ENCODE assay signal across 8 cellular contexts in genomic region chr22:45310331-45311032, GRCh38.
DNase-seq lines count a peak whose midpoint lies in the region; ATAC-seq and TF ChIP-seq lines count a peak whose summit lies in the region.

No MANE protein-coding gene starts in this region.

- H3K4me3 ChIP-seq in GM12875 (ENCODE audit: low read depth, low read length): peak overlapping the region; percentile 81
- peak overlapping the region; percentile 80 for H3K4me3 ChIP-seq in SU-DHL-6 (ENCODE audit: insufficient read depth, low read length, poor library complexity, severe bottlenecking)
- peak overlapping the region; percentile 74 for H3K4me3 ChIP-seq in epithelial cell of esophagus (ENCODE audit: low read length)
- peak overlapping the region; percentile 76 to 99 for H3K4me3 ChIP-seq in neutrophil (ENCODE audit: low read depth in 1 of 2, low read length in 1 of 2)

- DNase-seq in epithelial cell of esophagus (ENCODE audit: low read depth) (no peak), NOMO-1 treated with dmso at 0.1 percent for 144 hours (lab: John Stamatoyannopoulos, UW; ENCODE audit: unreplicated experiment) (no peak), cerebellar nuclear complex (lab: John Stamatoyannopoulos, UW) (no peak)

- H3K9me3 ChIP-seq in SU-DHL-6 (ENCODE audit: insufficient read depth, low read length) (no peaks in the 10 kb centered on the region), neutrophil (no peaks in the 10 kb centered on the region)

- H3F3A ChIP-seq in SU-DHL-6 (ENCODE audit: insufficient read depth): no peaks in the 10 kb centered on the region

- H3K79me2 ChIP-seq in SU-DHL-6 (ENCODE audit: insufficient read depth, low read length): peaks cover 6% of the 10 kb centered on the region; the same call in 1 of the 2 replicates

- H3K36me3 ChIP-seq in SU-DHL-6 (ENCODE audit: low read length): no peaks in the 10 kb centered on the region
- no peaks in the 10 kb centered on the region for H3K36me3 ChIP-seq in neutrophil

- H4K20me1 ChIP-seq in SU-DHL-6 (ENCODE audit: low read depth, low read length): no peaks in the 10 kb centered on the region

- peak overlapping the region; percentile 39 for H2AFZ ChIP-seq in SU-DHL-6 (ENCODE audit: low read depth, low read length, severe bottlenecking)

- H3K27me3 ChIP-seq in SU-DHL-6 (ENCODE audit: low read length) (no peaks in the 10 kb centered on the region), neutrophil (no peaks in the 10 kb centered on the region)

- H3K27ac ChIP-seq in SU-DHL-6 (ENCODE audit: low read depth, low read length): peak overlapping the region; percentile 42; the same call in 1 of the 2 replicates
- peak overlapping the region; percentile 93 for H3K27ac ChIP-seq in neutrophil

- ATAC-seq in GM18873 (IDR thresholded peaks at IDR 0.05; ENCODE audit: low FRiP score, unreplicated experiment): no peak
- no peak for ATAC-seq in GM21390 (IDR thresholded peaks at IDR 0.05; ENCODE audit: unreplicated experiment)

- peak overlapping the region; percentile 76 for H3K9ac ChIP-seq in SU-DHL-6 (ENCODE audit: low read length)

- H3K4me2 ChIP-seq in SU-DHL-6 (ENCODE audit: low read depth, low read length, poor library complexity, severe bottlenecking): peak overlapping the region; percentile 85

- H3K4me1 ChIP-seq in neutrophil (ENCODE audit: control insufficient read depth in 1 of 2, insufficient read depth in 1 of 2, low read depth in 1 of 2, low read length in 1 of 2): peaks cover 21 to 46% of the 10 kb centered on the region in 2 experiments

- TF ChIP-seq CTCF in GM12875 (IDR thresholded peaks at IDR 0.05; ENCODE audit: borderline replicate concordance, insufficient read depth, low read depth, low read length) (no peak), SU-DHL-6 (IDR thresholded peaks at IDR 0.05; ENCODE audit: insufficient read depth, low read length, poor library complexity, severe bottlenecking) (no peak), epithelial cell of esophagus (IDR thresholded peaks at IDR 0.05; ENCODE audit: insufficient read depth, low read depth, low read length, missing control alignments) (no peak), neutrophil (IDR thresholded peaks at IDR 0.05) (no peak)

- no peaks in the 10 kb centered on the region for H3K9me2 ChIP-seq in SU-DHL-6 (replicated peaks; ENCODE audit: insufficient read depth, low read length)
